In the genomic region with DNA sequence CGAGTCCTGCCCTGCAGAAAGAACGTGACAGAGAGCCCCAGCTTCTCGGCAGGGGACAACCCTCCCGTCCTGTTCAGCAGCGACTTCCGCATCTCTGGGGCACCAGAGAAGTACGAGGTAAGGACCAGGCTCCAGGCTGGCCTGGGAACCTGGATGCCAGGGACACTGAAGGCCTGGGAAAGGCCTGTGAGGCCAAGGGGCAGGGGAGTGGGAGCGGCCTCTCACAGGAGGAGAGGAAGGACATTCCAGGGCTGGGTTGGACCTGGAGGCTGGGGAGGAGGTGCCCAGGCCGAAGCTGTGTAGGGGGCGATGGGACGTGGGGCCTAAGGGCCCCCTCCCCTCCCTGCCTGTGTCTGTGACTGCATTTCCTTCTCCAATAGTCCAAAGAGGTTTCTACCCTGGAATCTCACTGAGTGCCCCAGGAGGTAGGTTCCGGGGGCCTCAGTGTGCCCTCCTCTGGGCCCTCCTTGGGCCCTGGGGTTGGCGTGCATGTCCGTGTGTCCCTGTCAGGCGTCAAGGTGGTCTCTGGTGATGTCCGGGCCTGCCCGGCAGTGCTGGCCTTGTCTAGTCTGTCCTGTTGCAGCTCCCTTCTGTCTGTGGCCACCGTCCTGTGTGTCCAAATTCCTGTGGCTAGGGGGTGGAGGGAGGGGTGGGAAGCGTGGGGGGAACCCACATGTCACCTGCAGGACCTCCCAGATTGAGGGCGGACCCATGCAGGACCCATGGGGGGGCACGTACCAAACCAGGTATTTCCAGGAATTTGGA, we compare ENCODE assay signal across 19 cellular contexts. TPM values are rescaled to one million over a fixed set of nuclear protein-coding genes. Genes with fewer than 3 reads are reported as not detected.
"Had no signal": no experiment of that assay in that cellular context is flagged by ENCODE, and none has a peak within 500 bp of the region (broad histone marks: within the 10 kb centered on the region; RNA-seq: fewer than 3 reads in every experiment).

No MANE protein-coding gene starts in this region.

- H3K4me3 ChIP-seq: colonic mucosa, heart left ventricle, smooth muscle cell had no signal

- H3K4me3 Mint-ChIP-seq: activated CD4-positive, alpha-beta T cell treated with anti-CD3 and anti-CD28 coated beads, Interleukin-2, amount 10 ng/mL, durations not matched to agents 7 days and 5 days; activated naive CD4-positive, alpha-beta T cell treated with anti-CD3 and anti-CD28 coated beads, Interleukin-2, amount 10 ng/mL, durations not matched to agents 7 days and 5 days; activated T-helper 17 cell treated with anti-CD3 and anti-CD28 coated beads, Interleukin-2, amount 50 U/mL, for 72 hours had no signal

- H3K27me3 ChIP-seq: colonic mucosa, neutrophil had no signal

- H3K27me3 Mint-ChIP-seq: progenitor cell of endocrine pancreas had no signal

- H3K4me1 ChIP-seq: colonic mucosa had no signal

- H3K9me3 Mint-ChIP-seq: activated CD4-positive, alpha-beta T cell treated with anti-CD3 and anti-CD28 coated beads, Interleukin-2, amount 10 ng/mL, durations not matched to agents 7 days and 5 days; activated naive CD4-positive, alpha-beta T cell treated with anti-CD3 and anti-CD28 coated beads, Interleukin-2, amount 10 ng/mL, durations not matched to agents 7 days and 5 days; activated T-helper 17 cell treated with anti-CD3 and anti-CD28 coated beads, Interleukin-2, amount 50 U/mL, for 72 hours had no signal

- H3K27ac Mint-ChIP-seq: activated CD4-positive, alpha-beta T cell treated with anti-CD3 and anti-CD28 coated beads, Interleukin-2, amount 10 ng/mL, durations not matched to agents 7 days and 5 days; activated naive CD4-positive, alpha-beta T cell treated with anti-CD3 and anti-CD28 coated beads, Interleukin-2, amount 10 ng/mL, durations not matched to agents 7 days and 5 days; activated T-helper 17 cell treated with anti-CD3 and anti-CD28 coated beads, Interleukin-2, amount 50 U/mL, for 72 hours; progenitor cell of endocrine pancreas had no signal

- ATAC-seq: activated T-helper 17 cell treated with anti-CD3 and anti-CD28 coated beads, Interleukin-2, amount 50 U/mL, for 72 hours; heart left ventricle; left ventricle myocardium superior; right cardiac atrium had no signal

- H3K4me1 Mint-ChIP-seq: activated T-helper 17 cell treated with anti-CD3 and anti-CD28 coated beads, Interleukin-2, amount 50 U/mL, for 72 hours had no signal

- H3K9me3 ChIP-seq: colonic mucosa, heart left ventricle, neutrophil had no signal

- H3K36me3 Mint-ChIP-seq: activated naive CD4-positive, alpha-beta T cell treated with anti-CD3 and anti-CD28 coated beads, Interleukin-2, amount 10 ng/mL, durations not matched to agents 7 days and 5 days had no signal

- DNase-seq: activated CD4-positive, alpha-beta T cell treated with anti-CD3 and anti-CD28 coated beads, Interleukin-2, amount 10 ng/mL, durations not matched to agents 7 days and 5 days; activated CD4-positive, CD25-positive, alpha-beta regulatory T cell; activated naive CD4-positive, alpha-beta T cell treated with anti-CD3 and anti-CD28 coated beads, Interleukin-2, amount 10 ng/mL, durations not matched to agents 7 days and 5 days; activated T-cell treated with anti-CD3 and anti-CD28 coated beads for 4 hours; caudate nucleus; colonic mucosa; effector CD4-positive, alpha-beta T cell; foreskin melanocyte; left ventricle myocardium superior; midbrain; stimulated activated naive CD4-positive, alpha-beta T cell treated with Interleukin-2 at 50 U/mL for 16 hours had no signal

- H3K27ac ChIP-seq: colonic mucosa, heart left ventricle, neutrophil had no signal

- H3K4me2 ChIP-seq: smooth muscle cell had no signal

- H3K36me3 ChIP-seq: colonic mucosa, heart left ventricle, neutrophil had no signal

RNA-seq across cellular contexts. Expression of a gene that starts 16.9 kb away (rescaled TPM):
- total RNA-seq: smooth muscle cell had no signal

RNA-seq across cellular contexts. Expression of a gene that starts 20.1 kb away (rescaled TPM):
- total RNA-seq: activated CD4-positive, alpha-beta T cell treated with anti-CD3 and anti-CD28 coated beads, Interleukin-2, amount 10 ng/mL, durations not matched to agents 7 days and 5 days; activated CD8-positive, alpha-beta memory T cell treated with anti-CD3 and anti-CD28 coated beads for 36 hours; colonic mucosa; left ventricle myocardium superior; right cardiac atrium; smooth muscle cell had no signal

RNA-seq across cellular contexts. Expression of a gene that starts 29.8 kb away (rescaled TPM):
- total RNA-seq: colonic mucosa, left ventricle myocardium superior, smooth muscle cell had no signal

RNA-seq across cellular contexts. Expression of a gene that starts 35.6 kb away (rescaled TPM):
- total RNA-seq: activated CD4-positive, alpha-beta T cell treated with anti-CD3 and anti-CD28 coated beads, Interleukin-2, amount 10 ng/mL, durations not matched to agents 7 days and 5 days; activated CD8-positive, alpha-beta memory T cell treated with anti-CD3 and anti-CD28 coated beads for 36 hours; colonic mucosa; heart left ventricle; left ventricle myocardium superior; right cardiac atrium; smooth muscle cell; T-helper 2 cell treated with Interferon-gamma antibody and Interleukin-4, amounts not matched to agents 100 ng/mL and 5 ng/mL, for 36 hours had no signal
